1 cellular context compared by ENCODE assay signal in the genomic region with DNA sequence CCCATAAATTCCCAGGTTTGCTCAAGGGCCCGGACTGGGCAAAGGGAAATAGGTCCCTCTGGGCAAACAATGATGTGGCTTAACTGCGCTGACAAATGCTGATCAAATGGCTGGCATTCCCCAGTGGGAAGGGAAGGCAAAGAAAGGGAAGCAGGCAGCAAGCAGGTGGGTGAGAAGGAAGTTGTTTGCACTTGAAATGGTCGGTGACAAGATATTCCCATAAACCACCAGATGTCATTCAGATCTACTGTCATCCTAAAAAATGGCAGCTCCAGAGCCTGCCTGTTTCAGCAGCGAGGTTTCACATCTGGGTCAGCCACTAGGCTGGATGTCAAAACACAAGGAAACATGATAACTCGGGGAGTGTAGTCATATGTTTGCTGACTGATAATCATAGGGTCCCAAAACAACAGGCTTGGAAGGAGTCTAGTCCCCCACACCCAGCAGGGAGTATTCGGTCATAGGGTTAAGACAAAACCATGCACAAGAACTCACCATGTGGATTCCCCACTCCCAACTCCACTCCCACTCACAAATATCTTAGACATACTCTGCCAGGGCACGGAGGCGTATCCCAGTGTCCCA.
TF ChIP-seq lines count a peak whose summit lies in the region.

No MANE protein-coding gene starts in this region.

TF ChIP-seq in K562, 482 proteins besides CTCF, POLR2A, EP300 and RAD21 (continued from another document and continues in another):
- TF ChIP-seq, protein P1, sequence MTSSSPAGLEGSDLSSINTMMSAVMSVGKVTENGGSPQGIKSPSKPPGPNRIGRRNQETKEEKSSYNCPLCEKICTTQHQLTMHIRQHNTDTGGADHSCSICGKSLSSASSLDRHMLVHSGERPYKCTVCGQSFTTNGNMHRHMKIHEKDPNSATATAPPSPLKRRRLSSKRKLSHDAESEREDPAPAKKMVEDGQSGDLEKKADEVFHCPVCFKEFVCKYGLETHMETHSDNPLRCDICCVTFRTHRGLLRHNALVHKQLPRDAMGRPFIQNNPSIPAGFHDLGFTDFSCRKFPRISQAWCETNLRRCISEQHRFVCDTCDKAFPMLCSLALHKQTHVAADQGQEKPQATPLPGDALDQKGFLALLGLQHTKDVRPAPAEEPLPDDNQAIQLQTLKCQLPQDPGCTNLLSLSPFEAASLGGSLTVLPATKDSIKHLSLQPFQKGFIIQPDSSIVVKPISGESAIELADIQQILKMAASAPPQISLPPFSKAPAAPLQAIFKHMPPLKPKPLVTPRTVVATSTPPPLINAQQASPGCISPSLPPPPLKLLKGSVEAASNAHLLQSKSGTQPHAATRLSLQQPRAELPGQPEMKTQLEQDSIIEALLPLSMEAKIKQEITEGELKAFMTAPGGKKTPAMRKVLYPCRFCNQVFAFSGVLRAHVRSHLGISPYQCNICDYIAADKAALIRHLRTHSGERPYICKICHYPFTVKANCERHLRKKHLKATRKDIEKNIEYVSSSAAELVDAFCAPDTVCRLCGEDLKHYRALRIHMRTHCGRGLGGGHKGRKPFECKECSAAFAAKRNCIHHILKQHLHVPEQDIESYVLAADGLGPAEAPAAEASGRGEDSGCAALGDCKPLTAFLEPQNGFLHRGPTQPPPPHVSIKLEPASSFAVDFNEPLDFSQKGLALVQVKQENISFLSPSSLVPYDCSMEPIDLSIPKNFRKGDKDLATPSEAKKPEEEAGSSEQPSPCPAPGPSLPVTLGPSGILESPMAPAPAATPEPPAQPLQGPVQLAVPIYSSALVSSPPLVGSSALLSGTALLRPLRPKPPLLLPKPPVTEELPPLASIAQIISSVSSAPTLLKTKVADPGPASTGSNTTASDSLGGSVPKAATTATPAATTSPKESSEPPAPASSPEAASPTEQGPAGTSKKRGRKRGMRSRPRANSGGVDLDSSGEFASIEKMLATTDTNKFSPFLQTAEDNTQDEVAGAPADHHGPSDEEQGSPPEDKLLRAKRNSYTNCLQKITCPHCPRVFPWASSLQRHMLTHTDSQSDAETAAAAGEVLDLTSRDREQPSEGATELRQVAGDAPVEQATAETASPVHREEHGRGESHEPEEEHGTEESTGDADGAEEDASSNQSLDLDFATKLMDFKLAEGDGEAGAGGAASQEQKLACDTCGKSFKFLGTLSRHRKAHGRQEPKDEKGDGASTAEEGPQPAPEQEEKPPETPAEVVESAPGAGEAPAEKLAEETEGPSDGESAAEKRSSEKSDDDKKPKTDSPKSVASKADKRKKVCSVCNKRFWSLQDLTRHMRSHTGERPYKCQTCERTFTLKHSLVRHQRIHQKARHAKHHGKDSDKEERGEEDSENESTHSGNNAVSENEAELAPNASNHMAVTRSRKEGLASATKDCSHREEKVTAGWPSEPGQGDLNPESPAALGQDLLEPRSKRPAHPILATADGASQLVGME (CRISPR knock-in tag; IDR thresholded peaks at IDR 0.05): 0 out of 2 replicates have a peak, but pooled peaks have one; percentile 28
- TF ChIP-seq POLR2G (IDR thresholded peaks at IDR 0.05; ENCODE audit: low read depth, low read length) (no peak), ZNF586 (CRISPR knock-in tag; conservative IDR thresholded peaks at IDR 0.05) (no peak), CCNT2 (IDR thresholded peaks at IDR 0.05; ENCODE audit: borderline replicate concordance, extremely low read depth, insufficient read length, low read depth, low read length) (no peak), BCL6 (CRISPR knock-in tag; IDR thresholded peaks at IDR 0.05) (no peak), GTF2A2 (tag; IDR thresholded peaks at IDR 0.05) (no peak), ZNF12 (CRISPR knock-in tag; IDR thresholded peaks at IDR 0.05) (peak; percentile 54; the same call in 1 of the 2 replicates), FOS (IDR thresholded peaks at IDR 0.05; ENCODE audit: extremely low read depth, insufficient read length) (no peak), ZNF431 (CRISPR knock-in tag; IDR thresholded peaks at IDR 0.05) (no peak), HMGN3 (IDR thresholded peaks at IDR 0.05; ENCODE audit: borderline replicate concordance, extremely low read depth, insufficient read length, low read depth, low read length) (no peak), TFAM (CRISPR knock-in tag; conservative IDR thresholded peaks at IDR 0.05) (no peak), ZZZ3 (IDR thresholded peaks at IDR 0.05) (no peak), L3MBTL2 (IDR thresholded peaks at IDR 0.05) (peak; percentile 64)
- TF ChIP-seq, protein P2, sequence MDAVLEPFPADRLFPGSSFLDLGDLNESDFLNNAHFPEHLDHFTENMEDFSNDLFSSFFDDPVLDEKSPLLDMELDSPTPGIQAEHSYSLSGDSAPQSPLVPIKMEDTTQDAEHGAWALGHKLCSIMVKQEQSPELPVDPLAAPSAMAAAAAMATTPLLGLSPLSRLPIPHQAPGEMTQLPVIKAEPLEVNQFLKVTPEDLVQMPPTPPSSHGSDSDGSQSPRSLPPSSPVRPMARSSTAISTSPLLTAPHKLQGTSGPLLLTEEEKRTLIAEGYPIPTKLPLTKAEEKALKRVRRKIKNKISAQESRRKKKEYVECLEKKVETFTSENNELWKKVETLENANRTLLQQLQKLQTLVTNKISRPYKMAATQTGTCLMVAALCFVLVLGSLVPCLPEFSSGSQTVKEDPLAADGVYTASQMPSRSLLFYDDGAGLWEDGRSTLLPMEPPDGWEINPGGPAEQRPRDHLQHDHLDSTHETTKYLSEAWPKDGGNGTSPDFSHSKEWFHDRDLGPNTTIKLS (IDR thresholded peaks at IDR 0.05; ENCODE audit: borderline replicate concordance, low read depth): no peak
- TF ChIP-seq, protein P3, sequence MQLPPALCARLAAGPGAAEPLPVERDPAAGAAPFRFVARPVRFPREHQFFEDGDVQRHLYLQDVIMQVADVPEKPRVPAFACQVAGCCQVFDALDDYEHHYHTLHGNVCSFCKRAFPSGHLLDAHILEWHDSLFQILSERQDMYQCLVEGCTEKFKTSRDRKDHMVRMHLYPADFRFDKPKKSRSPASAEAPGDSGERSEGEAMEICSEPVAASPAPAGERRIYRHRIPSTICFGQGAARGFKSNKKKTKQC (CRISPR knock-in tag; IDR thresholded peaks at IDR 0.05): no peak
- TF ChIP-seq, protein P4, sequence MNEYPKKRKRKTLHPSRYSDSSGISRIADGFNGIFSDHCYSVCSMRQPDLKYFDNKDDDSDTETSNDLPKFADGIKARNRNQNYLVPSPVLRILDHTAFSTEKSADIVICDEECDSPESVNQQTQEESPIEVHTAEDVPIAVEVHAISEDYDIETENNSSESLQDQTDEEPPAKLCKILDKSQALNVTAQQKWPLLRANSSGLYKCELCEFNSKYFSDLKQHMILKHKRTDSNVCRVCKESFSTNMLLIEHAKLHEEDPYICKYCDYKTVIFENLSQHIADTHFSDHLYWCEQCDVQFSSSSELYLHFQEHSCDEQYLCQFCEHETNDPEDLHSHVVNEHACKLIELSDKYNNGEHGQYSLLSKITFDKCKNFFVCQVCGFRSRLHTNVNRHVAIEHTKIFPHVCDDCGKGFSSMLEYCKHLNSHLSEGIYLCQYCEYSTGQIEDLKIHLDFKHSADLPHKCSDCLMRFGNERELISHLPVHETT (CRISPR knock-in tag; conservative IDR thresholded peaks at IDR 0.05 in 1 of 2, IDR thresholded peaks at IDR 0.05 in 1 of 2): peak in 1 of 2 experiments; percentile 62; a peak in 2 of 4 replicates
- TF ChIP-seq, protein P5, sequence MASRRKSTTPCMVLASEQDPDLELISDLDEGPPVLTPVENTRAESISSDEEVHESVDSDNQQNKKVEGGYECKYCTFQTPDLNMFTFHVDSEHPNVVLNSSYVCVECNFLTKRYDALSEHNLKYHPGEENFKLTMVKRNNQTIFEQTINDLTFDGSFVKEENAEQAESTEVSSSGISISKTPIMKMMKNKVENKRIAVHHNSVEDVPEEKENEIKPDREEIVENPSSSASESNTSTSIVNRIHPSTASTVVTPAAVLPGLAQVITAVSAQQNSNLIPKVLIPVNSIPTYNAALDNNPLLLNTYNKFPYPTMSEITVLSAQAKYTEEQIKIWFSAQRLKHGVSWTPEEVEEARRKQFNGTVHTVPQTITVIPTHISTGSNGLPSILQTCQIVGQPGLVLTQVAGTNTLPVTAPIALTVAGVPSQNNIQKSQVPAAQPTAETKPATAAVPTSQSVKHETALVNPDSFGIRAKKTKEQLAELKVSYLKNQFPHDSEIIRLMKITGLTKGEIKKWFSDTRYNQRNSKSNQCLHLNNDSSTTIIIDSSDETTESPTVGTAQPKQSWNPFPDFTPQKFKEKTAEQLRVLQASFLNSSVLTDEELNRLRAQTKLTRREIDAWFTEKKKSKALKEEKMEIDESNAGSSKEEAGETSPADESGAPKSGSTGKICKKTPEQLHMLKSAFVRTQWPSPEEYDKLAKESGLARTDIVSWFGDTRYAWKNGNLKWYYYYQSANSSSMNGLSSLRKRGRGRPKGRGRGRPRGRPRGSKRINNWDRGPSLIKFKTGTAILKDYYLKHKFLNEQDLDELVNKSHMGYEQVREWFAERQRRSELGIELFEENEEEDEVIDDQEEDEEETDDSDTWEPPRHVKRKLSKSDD (conservative IDR thresholded peaks at IDR 0.05; ENCODE audit: low read length): no peak
- TF ChIP-seq, protein P6, sequence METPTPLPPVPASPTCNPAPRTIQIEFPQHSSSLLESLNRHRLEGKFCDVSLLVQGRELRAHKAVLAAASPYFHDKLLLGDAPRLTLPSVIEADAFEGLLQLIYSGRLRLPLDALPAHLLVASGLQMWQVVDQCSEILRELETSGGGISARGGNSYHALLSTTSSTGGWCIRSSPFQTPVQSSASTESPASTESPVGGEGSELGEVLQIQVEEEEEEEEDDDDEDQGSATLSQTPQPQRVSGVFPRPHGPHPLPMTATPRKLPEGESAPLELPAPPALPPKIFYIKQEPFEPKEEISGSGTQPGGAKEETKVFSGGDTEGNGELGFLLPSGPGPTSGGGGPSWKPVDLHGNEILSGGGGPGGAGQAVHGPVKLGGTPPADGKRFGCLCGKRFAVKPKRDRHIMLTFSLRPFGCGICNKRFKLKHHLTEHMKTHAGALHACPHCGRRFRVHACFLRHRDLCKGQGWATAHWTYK (CRISPR knock-in tag; IDR thresholded peaks at IDR 0.05): peak; percentile 57; the same call in 1 of the 2 replicates
- TF ChIP-seq, protein P7, sequence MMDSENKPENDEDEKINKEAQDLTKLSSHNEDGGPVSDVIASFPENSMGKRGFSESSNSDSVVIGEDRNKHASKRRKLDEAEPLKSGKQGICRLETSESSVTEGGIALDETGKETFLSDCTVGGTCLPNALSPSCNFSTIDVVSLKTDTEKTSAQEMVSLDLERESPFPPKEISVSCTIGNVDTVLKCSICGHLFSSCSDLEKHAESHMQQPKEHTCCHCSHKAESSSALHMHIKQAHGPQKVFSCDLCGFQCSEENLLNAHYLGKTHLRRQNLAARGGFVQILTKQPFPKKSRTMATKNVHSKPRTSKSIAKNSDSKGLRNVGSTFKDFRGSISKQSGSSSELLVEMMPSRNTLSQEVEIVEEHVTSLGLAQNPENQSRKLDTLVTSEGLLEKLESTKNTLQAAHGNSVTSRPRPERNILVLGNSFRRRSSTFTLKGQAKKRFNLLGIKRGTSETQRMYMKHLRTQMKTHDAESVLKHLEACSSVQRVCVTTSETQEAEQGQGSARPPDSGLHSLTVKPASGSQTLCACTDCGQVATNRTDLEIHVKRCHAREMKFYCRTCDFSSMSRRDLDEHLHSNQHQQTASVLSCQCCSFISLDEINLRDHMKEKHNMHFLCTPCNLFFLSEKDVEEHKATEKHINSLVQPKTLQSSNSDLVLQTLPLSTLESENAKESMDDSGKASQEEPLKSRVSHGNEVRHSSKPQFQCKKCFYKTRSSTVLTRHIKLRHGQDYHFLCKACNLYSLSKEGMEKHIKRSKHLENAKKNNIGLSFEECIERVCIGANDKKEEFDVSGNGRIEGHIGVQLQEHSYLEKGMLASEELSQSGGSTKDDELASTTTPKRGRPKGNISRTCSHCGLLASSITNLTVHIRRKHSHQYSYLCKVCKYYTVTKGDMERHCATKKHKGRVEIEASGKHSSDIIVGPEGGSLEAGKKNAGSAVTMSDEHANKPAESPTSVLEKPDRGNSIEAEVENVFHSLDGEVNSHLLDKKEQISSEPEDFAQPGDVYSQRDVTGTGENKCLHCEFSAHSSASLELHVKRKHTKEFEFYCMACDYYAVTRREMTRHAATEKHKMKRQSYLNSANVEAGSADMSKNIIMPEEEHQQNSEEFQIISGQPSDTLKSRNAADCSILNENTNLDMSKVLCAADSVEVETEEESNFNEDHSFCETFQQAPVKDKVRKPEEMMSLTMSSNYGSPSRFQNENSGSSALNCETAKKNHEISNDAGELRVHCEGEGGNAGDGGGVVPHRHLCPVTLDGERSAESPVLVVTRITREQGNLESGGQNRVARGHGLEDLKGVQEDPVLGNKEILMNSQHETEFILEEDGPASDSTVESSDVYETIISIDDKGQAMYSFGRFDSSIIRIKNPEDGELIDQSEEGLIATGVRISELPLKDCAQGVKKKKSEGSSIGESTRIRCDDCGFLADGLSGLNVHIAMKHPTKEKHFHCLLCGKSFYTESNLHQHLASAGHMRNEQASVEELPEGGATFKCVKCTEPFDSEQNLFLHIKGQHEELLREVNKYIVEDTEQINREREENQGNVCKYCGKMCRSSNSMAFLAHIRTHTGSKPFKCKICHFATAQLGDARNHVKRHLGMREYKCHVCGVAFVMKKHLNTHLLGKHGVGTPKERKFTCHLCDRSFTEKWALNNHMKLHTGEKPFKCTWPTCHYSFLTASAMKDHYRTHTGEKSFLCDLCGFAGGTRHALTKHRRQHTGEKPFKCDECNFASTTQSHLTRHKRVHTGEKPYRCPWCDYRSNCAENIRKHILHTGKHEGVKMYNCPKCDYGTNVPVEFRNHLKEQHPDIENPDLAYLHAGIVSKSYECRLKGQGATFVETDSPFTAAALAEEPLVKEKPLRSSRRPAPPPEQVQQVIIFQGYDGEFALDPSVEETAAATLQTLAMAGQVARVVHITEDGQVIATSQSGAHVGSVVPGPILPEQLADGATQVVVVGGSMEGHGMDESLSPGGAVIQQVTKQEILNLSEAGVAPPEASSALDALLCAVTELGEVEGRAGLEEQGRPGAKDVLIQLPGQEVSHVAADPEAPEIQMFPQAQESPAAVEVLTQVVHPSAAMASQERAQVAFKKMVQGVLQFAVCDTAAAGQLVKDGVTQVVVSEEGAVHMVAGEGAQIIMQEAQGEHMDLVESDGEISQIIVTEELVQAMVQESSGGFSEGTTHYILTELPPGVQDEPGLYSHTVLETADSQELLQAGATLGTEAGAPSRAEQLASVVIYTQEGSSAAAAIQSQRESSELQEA (IDR thresholded peaks at IDR 0.05; ENCODE audit: low read depth): no peak
- TF ChIP-seq, protein P8, sequence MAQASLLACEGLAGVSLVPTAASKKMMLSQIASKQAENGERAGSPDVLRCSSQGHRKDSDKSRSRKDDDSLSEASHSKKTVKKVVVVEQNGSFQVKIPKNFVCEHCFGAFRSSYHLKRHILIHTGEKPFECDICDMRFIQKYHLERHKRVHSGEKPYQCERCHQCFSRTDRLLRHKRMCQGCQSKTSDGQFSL (CRISPR knock-in tag; IDR thresholded peaks at IDR 0.05): no peak
- TF ChIP-seq, protein P8 (tag; IDR thresholded peaks at IDR 0.05): no peak
- TF ChIP-seq, protein P9, sequence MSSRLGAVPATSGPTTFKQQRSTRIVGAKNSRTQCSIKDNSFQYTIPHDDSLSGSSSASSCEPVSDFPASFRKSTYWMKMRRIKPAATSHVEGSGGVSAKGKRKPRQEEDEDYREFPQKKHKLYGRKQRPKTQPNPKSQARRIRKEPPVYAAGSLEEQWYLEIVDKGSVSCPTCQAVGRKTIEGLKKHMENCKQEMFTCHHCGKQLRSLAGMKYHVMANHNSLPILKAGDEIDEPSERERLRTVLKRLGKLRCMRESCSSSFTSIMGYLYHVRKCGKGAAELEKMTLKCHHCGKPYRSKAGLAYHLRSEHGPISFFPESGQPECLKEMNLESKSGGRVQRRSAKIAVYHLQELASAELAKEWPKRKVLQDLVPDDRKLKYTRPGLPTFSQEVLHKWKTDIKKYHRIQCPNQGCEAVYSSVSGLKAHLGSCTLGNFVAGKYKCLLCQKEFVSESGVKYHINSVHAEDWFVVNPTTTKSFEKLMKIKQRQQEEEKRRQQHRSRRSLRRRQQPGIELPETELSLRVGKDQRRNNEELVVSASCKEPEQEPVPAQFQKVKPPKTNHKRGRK (tag; IDR thresholded peaks at IDR 0.05): no peak
